Comparison of ENCODE assay signal across 8 cellular contexts in the genomic region with DNA sequence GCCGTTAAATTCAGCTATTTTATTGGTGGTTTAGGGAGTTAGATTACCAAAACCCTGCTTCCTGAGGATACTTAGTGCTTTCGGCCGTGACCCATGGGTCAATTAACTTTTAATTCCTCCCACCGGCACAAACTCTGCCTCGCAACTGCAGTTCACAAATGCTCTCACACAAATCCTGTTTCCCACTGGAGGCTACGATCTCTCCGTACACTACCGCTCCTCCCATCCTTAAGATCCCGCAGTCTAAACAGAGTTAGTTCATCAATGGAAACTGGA. TPM values are rescaled to one million over a fixed set of nuclear protein-coding genes. Genes with fewer than 3 reads are reported as not detected.
DNase-seq lines count a peak whose midpoint lies in the region; ATAC-seq and TF ChIP-seq lines count a peak whose summit lies in the region.

No MANE protein-coding gene starts in this region.

- H3K36me3 ChIP-seq in HCT116 (ENCODE audit: control insufficient read depth in 1 of 2, insufficient read depth in 2 of 2, low read length in 2 of 2) (no peaks in the 10 kb centered on the region), left lung (peaks cover 0 to 11% of the 10 kb centered on the region in 2 donors), thymus (ENCODE audit: control insufficient read depth, insufficient read depth) (peaks cover 12% of the 10 kb centered on the region)

- no peak for TF ChIP-seq CTCF in HCT116 (IDR thresholded peaks at IDR 0.05 in 2 of 3, conservative IDR thresholded peaks at IDR 0.05 in 1 of 3; ENCODE audit: borderline replicate concordance in 1 of 3, insufficient read depth in 1 of 3, low read depth in 2 of 3, low read length in 2 of 3)
- TF ChIP-seq CTCF in astrocyte of the cerebellum (IDR thresholded peaks at IDR 0.05; ENCODE audit: low read depth, low read length, missing control alignments) = no peak
- no peak for TF ChIP-seq CTCF in left lung (IDR thresholded peaks at IDR 0.05)

- TF ChIP-seq POLR2A in HCT116 (IDR thresholded peaks at IDR 0.05; ENCODE audit: borderline replicate concordance, extremely low read depth, insufficient read depth, insufficient read length) = peak; percentile 25

- peak overlapping the region; percentile 88 for H3K9ac ChIP-seq in HCT116 (ENCODE audit: low read length)

- TF ChIP-seq RAD21 in HCT116 (IDR thresholded peaks at IDR 0.05; ENCODE audit: low read depth) = no peak

- RAD21 ChIA-PET in HCT116 (lab: Charles Lee; ENCODE audit: low non-redundant PET in 1 of 2, low total read pairs in 2 of 2, uncharacterized antibody in 2 of 2, unreplicated experiment in 2 of 2) = interaction anchor here in 1 of 2 experiments (0.7 to 1.4 kb wide), 3 partner anchors 11 to 125 kb away, joined by 3 to 4 read pairs (median 4); no protein-coding TSS in a partner anchor

- H3K9me3 ChIP-seq in HCT116 (ENCODE audit: control insufficient read depth in 1 of 2, insufficient read depth in 1 of 2, low read depth in 1 of 2, low read length in 2 of 2) = no peaks in the 10 kb centered on the region
- H3K9me3 ChIP-seq in left lung = no peaks in the 10 kb centered on the region
- H3K9me3 ChIP-seq in thymus (ENCODE audit: control insufficient read depth) = no peaks in the 10 kb centered on the region

- peaks cover 53% of the 10 kb centered on the region for H3K79me2 ChIP-seq in HCT116 (ENCODE audit: insufficient read depth, low read length)

- CTCF ChIA-PET in HCT116 (lab: Charles Lee) = interaction anchor here (1.0 to 2.4 kb wide), 6 partner anchors 15 to 125 kb away, joined by 3 to 9 read pairs (median 6); no protein-coding TSS in a partner anchor

- in situ Hi-C loops in astrocyte of the cerebellum (cut with HindIII; ENCODE audit: low sequenced_read_pairs) = no loop called here

- no peak for ATAC-seq in HCT116
- no peak for ATAC-seq in left lung
- ATAC-seq in GM19455 (IDR thresholded peaks at IDR 0.05; ENCODE audit: unreplicated experiment) = no peak
- no peak for ATAC-seq in HG02852 (IDR thresholded peaks at IDR 0.05; ENCODE audit: unreplicated experiment)
- ATAC-seq in GM21526 (IDR thresholded peaks at IDR 0.05; ENCODE audit: low FRiP score, unreplicated experiment) = no peak

- under 1% methylated on average over 9 of the region's 9 CpGs for WGBS in thymus

- no TSS peak for BruUV-seq in HCT116 (replicated peaks; lab: Mats Ljungman, UMichigan)

- no peak for DNase-seq in HCT116 (ENCODE audit: low read depth, low spot score)
- no peak for DNase-seq in astrocyte of the cerebellum (ENCODE audit: low read depth)
- DNase-seq in left lung = no peak
- no peak for DNase-seq in NCI-H526 (lab: John Stamatoyannopoulos, UW)

- H4K20me1 ChIP-seq in HCT116 (ENCODE audit: insufficient read depth) = no peaks in the 10 kb centered on the region

- no peaks in the 10 kb centered on the region for H3K9me2 ChIP-seq in HCT116 (ENCODE audit: insufficient read depth)

- intact Hi-C loops in HCT116 (cut with micrococcal nuclease) = no loop called here
- intact Hi-C loops in left lung (cut with DNase I) = no loop called here

- H3K4me1 ChIP-seq in HCT116 (ENCODE audit: control insufficient read depth in 1 of 2, insufficient read depth in 2 of 2, low read length in 2 of 2) (peaks cover 31 to 43% of the 10 kb centered on the region in 2 experiments), left lung (peaks cover 32 to 81% of the 10 kb centered on the region in 2 donors), thymus (ENCODE audit: control insufficient read depth, insufficient read depth, low read length) (peaks cover 47% of the 10 kb centered on the region)

- POLR2A ChIA-PET in HCT116 (lab: Charles Lee) = interaction anchor here (0.6 to 1.8 kb wide), 8 partner anchors 10 to 146 kb away, joined by 3 to 23 read pairs (median 4); no protein-coding TSS in a partner anchor

- H3K4me3 ChIP-seq in HCT116 (replicated peaks in 1 of 2; ENCODE audit: low read depth in 1 of 2, low read length in 2 of 2) = peak overlapping the region; percentile 65 to 81
- H3K4me3 ChIP-seq in astrocyte of the cerebellum (ENCODE audit: low read depth, low read length) = peak overlapping the region; percentile 72
- peak overlapping the region; percentile 52 to 97 for H3K4me3 ChIP-seq in left lung
- peak overlapping the region; percentile 77 for H3K4me3 ChIP-seq in thymus (ENCODE audit: low read length)

- H3K4me2 ChIP-seq in HCT116 (ENCODE audit: low read length) = peak overlapping the region; percentile 99

- H3K27me3 ChIP-seq in HCT116 (ENCODE audit: insufficient read depth, low read length) (no peaks in the 10 kb centered on the region), left lung (no peaks in the 10 kb centered on the region), thymus (ENCODE audit: control insufficient read depth, insufficient read depth) (no peaks in the 10 kb centered on the region)

- H2AFZ ChIP-seq in HCT116 (ENCODE audit: low read depth, low read length, poor library complexity, severe bottlenecking) = peak overlapping the region; percentile 79

- H3K27ac ChIP-seq in HCT116 (ENCODE audit: low read depth, low read length) (peak overlapping the region; percentile 95), left lung (peak overlapping the region; percentile 97 to 99), thymus (ENCODE audit: low read depth) (peak overlapping the region; percentile 98)

TF ChIP-seq in HCT116, 20 proteins besides CTCF, POLR2A, EP300 and RAD21:
- TF ChIP-seq POLR2AphosphoS5 (IDR thresholded peaks at IDR 0.05; ENCODE audit: low read depth, low read length) (peak; percentile 35; the same call in 1 of the 2 replicates), EZH2phosphoT487 (IDR thresholded peaks at IDR 0.05; ENCODE audit: borderline replicate concordance) (no peak)

RNA-seq across cellular contexts. Expression of a gene that starts 0.4 kb away (rescaled TPM):
- 11.0 TPM for total RNA-seq in HCT116 (2021; ENCODE audit: unreplicated experiment)
- 13.3 and 16.7 TPM in 2 replicates for polyA plus RNA-seq in HCT116 (2012)
- total RNA-seq in left lung = 1 to 10 TPM; 7.7 to 8.0 TPM
- 11.5 TPM for polyA plus RNA-seq in thymus

RNA-seq across cellular contexts. Expression of a gene that starts 0.5 kb away (rescaled TPM):
- total RNA-seq in HCT116 (2021; ENCODE audit: unreplicated experiment) (15.3 TPM), left lung (10 to 100 TPM; 19.5 to 21.0 TPM)
- 18.8 and 20.5 TPM in 2 replicates for polyA plus RNA-seq in HCT116 (2012)
- polyA plus RNA-seq in thymus = 12.3 TPM

RNA-seq across cellular contexts. Expression of a gene that starts 60.0 kb away (rescaled TPM):
- total RNA-seq in HCT116 (2021; ENCODE audit: unreplicated experiment) = 148 TPM
- 154 and 164 TPM in 2 replicates for polyA plus RNA-seq in HCT116 (2012)
- total RNA-seq in left lung = 10 to 100 TPM; 34.8 to 56.9 TPM
- polyA plus RNA-seq in thymus = 39.3 TPM
